ENCODE assay signal across 8 cellular contexts in the genomic region with DNA sequence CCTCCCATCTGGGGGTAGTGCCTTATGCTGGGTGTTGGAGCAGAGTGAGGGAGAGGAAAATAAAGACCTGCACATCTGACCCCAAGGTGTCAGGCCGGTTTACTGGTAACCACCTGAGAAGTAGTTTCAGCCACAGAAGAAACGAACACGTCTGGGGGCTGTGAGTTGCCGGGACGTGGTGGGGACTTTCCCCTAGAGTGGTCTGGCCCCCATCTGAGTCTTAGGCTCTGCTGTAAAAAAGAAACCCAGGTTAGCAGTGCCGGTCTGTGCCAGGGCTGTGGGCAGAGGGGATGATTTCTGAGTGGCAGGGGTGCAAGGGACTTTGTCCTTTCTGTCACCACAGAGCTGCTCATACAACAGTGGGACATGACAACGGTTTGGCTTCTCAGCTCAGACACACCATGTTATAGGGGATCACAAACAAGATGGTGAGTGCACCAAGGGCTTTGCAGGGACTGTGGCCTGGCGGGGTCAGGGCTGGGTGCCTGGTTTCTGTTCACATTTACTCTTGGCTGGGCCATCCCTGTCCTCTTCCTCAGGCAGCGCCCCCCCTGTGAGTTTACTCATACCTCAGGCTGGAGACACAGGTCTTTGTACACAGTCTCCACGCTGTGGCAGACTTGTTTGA.
DNase-seq lines count a peak whose midpoint lies in the region; ATAC-seq lines count a peak whose summit lies in the region.
"Had no signal": no experiment of that assay in that cellular context is flagged by ENCODE, and none has a peak within 500 bp of the region (broad histone marks: within the 10 kb centered on the region; RNA-seq: fewer than 3 reads in every experiment).

No MANE protein-coding gene starts in this region.

- ATAC-seq in GM19025 (IDR thresholded peaks at IDR 0.05; ENCODE audit: low read depth, unreplicated experiment) (peak; percentile 74), GM21529 (IDR thresholded peaks at IDR 0.05; ENCODE audit: unreplicated experiment) (peak; percentile 67), HG03432 (IDR thresholded peaks at IDR 0.05; ENCODE audit: unreplicated experiment) (peak; percentile 76)

- peak; percentile 33 to 41 for DNase-seq in stimulated activated CD8-positive, alpha-beta memory T cell treated with anti-CD3 and anti-CD28 coated beads, Interleukin-2, amount 100 ng/mL, for 48 hours (ENCODE audit: low read depth in 2 of 2)
- DNase-seq in NAMALWA (ENCODE audit: low spot score) = no peak
- DNase-seq in stimulated activated naive CD4-positive, alpha-beta T cell treated with Interleukin-2 at 50 U/mL for 16 hours (lab: John Stamatoyannopoulos, UW) = no peak
- DNase-seq in NCI-H2227 treated with DMSO at 0.1 percent for 48 hours (lab: John Stamatoyannopoulos, UW) = no peak
- DNase-seq: DMS79 had no signal

Comparison
In these comparisons a context has a peak if more than half of its experiments do, and no peak if none do; other contexts are left out.
1. DNase-seq: peak in stimulated activated CD8-positive, alpha-beta memory T cell treated with anti-CD3 and anti-CD28 coated beads, Interleukin-2, amount 100 ng/mL, for 48 hours (2 of 2); none in NAMALWA (single experiment), stimulated activated naive CD4-positive, alpha-beta T cell treated with Interleukin-2 at 50 U/mL for 16 hours (single experiment) and NCI-H2227 treated with DMSO at 0.1 percent for 48 hours (single experiment).
2. Peak in every context shown above with its lines, with median percentiles within 50 percentile points of each other: ATAC-seq.